15 cellular contexts compared by ENCODE assay signal in the genomic region with DNA sequence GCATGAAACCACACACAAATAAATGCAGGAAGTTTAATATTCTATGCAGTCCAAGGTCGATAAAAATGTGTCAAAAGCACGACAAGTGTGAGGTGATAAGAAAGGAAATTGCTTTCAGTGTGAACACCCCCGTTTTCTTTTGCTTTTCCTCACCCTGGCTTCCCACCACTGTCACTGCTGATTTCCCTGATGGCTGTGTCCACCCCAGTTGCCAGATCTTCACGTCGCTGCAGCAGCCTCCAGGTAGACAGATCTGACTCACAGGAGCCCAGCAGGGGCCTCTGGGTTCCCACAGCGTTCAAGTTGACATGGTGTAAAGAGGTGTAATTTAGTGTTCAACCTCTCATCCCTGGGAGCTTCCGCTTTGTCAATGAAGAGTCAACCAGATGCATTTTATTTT.
"Had no signal": no experiment of that assay in that cellular context is flagged by ENCODE, and none has a peak within 500 bp of the region (broad histone marks: within the 10 kb centered on the region; RNA-seq: fewer than 3 reads in every experiment).

No MANE protein-coding gene starts in this region.

- H3K4me1 ChIP-seq: gastrocnemius medialis, lower lobe of right lung, transverse colon had no signal

- H3K36me3 ChIP-seq: cardiac muscle cell, gastrocnemius medialis, heart left ventricle, lower lobe of right lung, transverse colon had no signal

- DNase-seq: activated B cell treated with CpG ODN at 0.5 μM for 24 hours; activated CD4-positive, alpha-beta T cell treated with anti-CD3 and anti-CD28 coated beads, Interleukin-2, amount 10 ng/mL, durations not matched to agents 24 days and 14 days; activated CD8-positive, alpha-beta memory T cell treated with anti-CD3 and anti-CD28 coated beads, Interleukin-2, amount 50 U/mL, for 4 hours; activated CD8-positive, alpha-beta T cell treated with anti-CD3 and anti-CD28 coated beads, Interleukin-2, amount 10 ng/mL, durations not matched to agents 7 days and 5 days; activated effector memory CD4-positive, alpha-beta T cell treated with anti-CD3 and anti-CD28 coated beads, Interleukin-2, amount 50 U/mL, for 16 hours; activated T-cell treated with anti-CD3 and anti-CD28 coated beads, Interleukin-2, amount 50 U/mL, for 48 hours; gastrocnemius medialis; heart left ventricle; left cardiac atrium; lower lobe of right lung; stimulated activated naive CD4-positive, alpha-beta T cell treated with Interleukin-2 at 50 U/mL for 16 hours; substantia nigra; transverse colon had no signal

- H3K4me1 Mint-ChIP-seq: activated CD4-positive, alpha-beta T cell treated with anti-CD3 and anti-CD28 coated beads, Interleukin-2, amount 10 ng/mL, durations not matched to agents 24 days and 14 days; activated naive CD4-positive, alpha-beta T cell treated with anti-CD3 and anti-CD28 coated beads, Interleukin-2, amount 50 U/mL, for 24 hours had no signal

- H3K9me3 Mint-ChIP-seq: activated B cell treated with CpG ODN at 0.5 μM for 24 hours; activated naive CD4-positive, alpha-beta T cell treated with anti-CD3 and anti-CD28 coated beads, Interleukin-2, amount 50 U/mL, for 24 hours had no signal

- H3K4me3 ChIP-seq: cardiac muscle cell, gastrocnemius medialis, heart left ventricle, lower lobe of right lung, transverse colon had no signal

- H3K27me3 ChIP-seq: cardiac muscle cell, gastrocnemius medialis, heart left ventricle, transverse colon had no signal

- H3K4me3 Mint-ChIP-seq: activated B cell treated with CpG ODN at 0.5 μM for 24 hours; activated CD4-positive, alpha-beta T cell treated with anti-CD3 and anti-CD28 coated beads, Interleukin-2, amount 10 ng/mL, durations not matched to agents 24 days and 14 days; activated CD8-positive, alpha-beta T cell treated with anti-CD3 and anti-CD28 coated beads, Interleukin-2, amount 10 ng/mL, durations not matched to agents 7 days and 5 days; activated naive CD4-positive, alpha-beta T cell treated with anti-CD3 and anti-CD28 coated beads, Interleukin-2, amount 50 U/mL, for 24 hours had no signal

- H3K27ac ChIP-seq: cardiac muscle cell, gastrocnemius medialis, heart left ventricle, lower lobe of right lung, transverse colon had no signal

- H3K9me3 ChIP-seq: gastrocnemius medialis, heart left ventricle, lower lobe of right lung, transverse colon had no signal

- H3K27ac Mint-ChIP-seq: activated B cell treated with CpG ODN at 0.5 μM for 24 hours; activated CD4-positive, alpha-beta T cell treated with anti-CD3 and anti-CD28 coated beads, Interleukin-2, amount 10 ng/mL, durations not matched to agents 24 days and 14 days; activated CD8-positive, alpha-beta T cell treated with anti-CD3 and anti-CD28 coated beads, Interleukin-2, amount 10 ng/mL, durations not matched to agents 7 days and 5 days; activated naive CD4-positive, alpha-beta T cell treated with anti-CD3 and anti-CD28 coated beads, Interleukin-2, amount 50 U/mL, for 24 hours had no signal

- ATAC-seq: activated CD8-positive, alpha-beta T cell treated with anti-CD3 and anti-CD28 coated beads, Interleukin-2, amount 10 ng/mL, durations not matched to agents 7 days and 5 days; gastrocnemius medialis; heart left ventricle; left cardiac atrium; lower lobe of right lung had no signal

- H3K27me3 Mint-ChIP-seq: activated B cell treated with CpG ODN at 0.5 μM for 24 hours; activated CD4-positive, alpha-beta T cell treated with anti-CD3 and anti-CD28 coated beads, Interleukin-2, amount 10 ng/mL, durations not matched to agents 24 days and 14 days had no signal
